8 cellular contexts compared by ENCODE assay signal in the genomic region with DNA sequence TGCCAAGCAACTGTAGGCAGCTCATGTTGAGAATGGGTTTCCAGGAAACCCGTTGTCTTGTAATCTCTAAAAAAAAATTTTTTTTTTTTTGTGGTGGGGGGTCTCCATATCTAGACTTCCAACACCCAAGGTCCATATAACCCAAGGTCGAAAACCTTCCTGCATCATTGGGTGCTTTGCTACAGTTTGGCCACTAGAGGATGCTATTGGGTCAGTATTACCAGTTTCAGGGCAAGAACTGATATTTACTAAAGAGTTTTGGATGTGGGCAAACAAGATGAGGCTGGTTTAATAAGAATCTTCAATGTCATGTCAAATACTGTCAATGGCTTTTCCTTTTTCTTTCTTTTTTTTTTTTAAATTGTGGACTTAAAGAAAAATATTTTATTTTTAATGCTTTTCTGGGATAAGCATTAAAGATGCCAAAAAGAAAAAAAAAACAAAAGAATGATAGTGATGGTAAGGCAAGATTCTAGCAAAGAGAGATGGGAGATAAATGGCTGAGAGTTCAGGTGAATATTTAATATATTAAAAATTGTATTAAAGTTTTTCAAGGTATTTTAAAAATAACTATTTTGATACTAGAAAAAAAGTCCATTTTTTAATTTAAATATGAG.
DNase-seq lines count a peak whose midpoint lies in the region; ATAC-seq, FAIRE-seq and TF ChIP-seq lines count a peak whose summit lies in the region.

No MANE protein-coding gene starts in this region.

- H4K20me1 ChIP-seq in HCT116 (ENCODE audit: insufficient read depth): no peaks in the 10 kb centered on the region
- H4K20me1 ChIP-seq in OCI-LY1 (ENCODE audit: insufficient read depth, low read length): no peaks in the 10 kb centered on the region

- H3K27ac ChIP-seq in HCT116 (ENCODE audit: low read depth, low read length) (no peak overlapping the region), OCI-LY1 (ENCODE audit: low read depth, low read length, poor library complexity, severe bottlenecking) (no peak overlapping the region), lung (ENCODE audit: low read depth in 1 of 2, low read length in 1 of 2) (no peak overlapping the region)

- H3K4me1 Mint-ChIP-seq in effector memory CD8-positive, alpha-beta T cell (ENCODE audit: low read depth in 2 of 2): no peaks in the 10 kb centered on the region

- peak; percentile 58; the same call in 1 of the 2 replicates for ATAC-seq in HCT116
- no peak for ATAC-seq in effector memory CD8-positive, alpha-beta T cell (replicated peaks)
- ATAC-seq in lung (ENCODE audit: insufficient read depth, low FRiP score): peak; percentile 75
- no peak for ATAC-seq in GM18519 (IDR thresholded peaks at IDR 0.05; ENCODE audit: low FRiP score, unreplicated experiment)

- H3K79me2 ChIP-seq in HCT116 (ENCODE audit: insufficient read depth, low read length): no peaks in the 10 kb centered on the region
- H3K79me2 ChIP-seq in OCI-LY1 (ENCODE audit: insufficient read depth, low read length): no peaks in the 10 kb centered on the region

- no TSS peak for BruUV-seq in HCT116 (replicated peaks; lab: Mats Ljungman, UMichigan)

- H3K36me3 ChIP-seq in HCT116 (ENCODE audit: control insufficient read depth in 1 of 2, insufficient read depth in 2 of 2, low read length in 2 of 2) (no peaks in the 10 kb centered on the region; a peak in 1 of 4 replicates), OCI-LY1 (ENCODE audit: insufficient read depth, low read length) (no peaks in the 10 kb centered on the region), lung (ENCODE audit: control insufficient read depth in 2 of 2, insufficient read depth in 2 of 2, low read length in 2 of 2) (no peaks in the 10 kb centered on the region)

- H3K9me3 ChIP-seq in HCT116 (ENCODE audit: control insufficient read depth in 1 of 2, insufficient read depth in 1 of 2, low read depth in 1 of 2, low read length in 2 of 2) (no peaks in the 10 kb centered on the region), OCI-LY1 (ENCODE audit: low read length) (no peaks in the 10 kb centered on the region), lung (ENCODE audit: control insufficient read depth in 2 of 2, insufficient read depth in 1 of 2, low read length in 1 of 2) (no peaks in the 10 kb centered on the region)

- H3K27me3 Mint-ChIP-seq in effector memory CD8-positive, alpha-beta T cell: peaks cover 26 to 32% of the 10 kb centered on the region in 2 donors

- intact Hi-C loops in HCT116 (cut with micrococcal nuclease): loop anchor here (1.0 kb wide), 2 partner anchors 39 to 195 kb away; no protein-coding TSS in a partner anchor
- intact Hi-C loops in lower leg skin (cut with DNase I; ENCODE audit: low total_unique reads): no loop called here

- no peaks in the 10 kb centered on the region for H3K36me3 Mint-ChIP-seq in effector memory CD8-positive, alpha-beta T cell (ENCODE audit: insufficient read depth)

- H3K4me3 ChIP-seq in HCT116 (replicated peaks in 1 of 2; ENCODE audit: low read depth in 1 of 2, low read length in 2 of 2): no peak overlapping the region
- H3K4me3 ChIP-seq in OCI-LY1 (ENCODE audit: low read depth, low read length, poor library complexity, severe bottlenecking): no peak overlapping the region
- H3K4me3 ChIP-seq in lung: no peak overlapping the region
- no peak overlapping the region for H3K4me3 ChIP-seq in lower leg skin (ENCODE audit: low read depth, poor library complexity, severe bottlenecking)

- H3K4me2 ChIP-seq in HCT116 (ENCODE audit: low read length): no peak overlapping the region
- no peak overlapping the region for H3K4me2 ChIP-seq in OCI-LY1 (ENCODE audit: low read length)

- H3K4me1 ChIP-seq in HCT116 (ENCODE audit: control insufficient read depth in 1 of 2, insufficient read depth in 2 of 2, low read length in 2 of 2) (peaks cover 3 to 9% of the 10 kb centered on the region in 2 experiments; a peak in 2 of 4 replicates), OCI-LY1 (ENCODE audit: insufficient read depth, low read length, severe bottlenecking) (no peaks in the 10 kb centered on the region), lung (ENCODE audit: control insufficient read depth in 2 of 2, insufficient read depth in 2 of 2, low read length in 2 of 2) (no peaks in the 10 kb centered on the region)

- H3K27me3 ChIP-seq in HCT116 (ENCODE audit: insufficient read depth, low read length) (no peaks in the 10 kb centered on the region), OCI-LY1 (ENCODE audit: insufficient read depth, low read length) (no peaks in the 10 kb centered on the region), lung (ENCODE audit: control insufficient read depth, insufficient read depth) (no peaks in the 10 kb centered on the region)

- TF ChIP-seq RAD21 in HCT116 (IDR thresholded peaks at IDR 0.05; ENCODE audit: low read depth): peak; percentile 85

- 4 to 10% methylated on average over 2 of the region's 2 CpGs for WGBS in lung, 2 donors
- 3 to 9% methylated on average over 2 of the region's 2 CpGs for WGBS in lower leg skin, 2 donors

- H3K4me3 Mint-ChIP-seq in effector memory CD8-positive, alpha-beta T cell: no peak overlapping the region

- H3K27ac Mint-ChIP-seq in effector memory CD8-positive, alpha-beta T cell: no peak overlapping the region

- no peak for TF ChIP-seq POLR2A in HCT116 (IDR thresholded peaks at IDR 0.05; ENCODE audit: borderline replicate concordance, extremely low read depth, insufficient read depth, insufficient read length)
- no peak for TF ChIP-seq POLR2A in lower leg skin (IDR thresholded peaks at IDR 0.05)

- CTCF ChIA-PET in HCT116 (lab: Charles Lee): interaction anchor here (0.7 to 1.8 kb wide), 5 partner anchors 12 to 200 kb away, joined by 3 to 11 read pairs (median 5); no protein-coding TSS in a partner anchor

- DNase-seq in D721Med (ENCODE audit: insufficient read length, low spot score): peak; percentile 18
- DNase-seq in HCT116 (ENCODE audit: low read depth, low spot score): peak; percentile 23
- peak in 2 of 3 experiments; percentile 6 to 7 for DNase-seq in effector memory CD8-positive, alpha-beta T cell
- no peak for DNase-seq in lung (ENCODE audit: low spot score)
- no peak for DNase-seq in lower leg skin (ENCODE audit: low spot score in 2 of 2)
- no peak for DNase-seq in NCI-H187 (lab: John Stamatoyannopoulos, UW)

- RAD21 ChIA-PET in HCT116 (lab: Charles Lee; ENCODE audit: low non-redundant PET in 1 of 2, low total read pairs in 2 of 2, uncharacterized antibody in 2 of 2, unreplicated experiment in 2 of 2): interaction anchor here in 1 of 2 experiments (0.6 to 0.7 kb wide), 2 partner anchors 89 to 200 kb away, joined by 3 to 4 read pairs; no protein-coding TSS in a partner anchor

- H2AFZ ChIP-seq in HCT116 (ENCODE audit: low read depth, low read length, poor library complexity, severe bottlenecking) (no peak overlapping the region), OCI-LY1 (ENCODE audit: low read length) (no peak overlapping the region)

- POLR2A ChIA-PET in HCT116 (lab: Charles Lee): no interaction called here

- H3K9ac ChIP-seq in HCT116 (ENCODE audit: low read length) (no peak overlapping the region), OCI-LY1 (ENCODE audit: low read length) (no peak overlapping the region)

- no peaks in the 10 kb centered on the region for H3F3A ChIP-seq in OCI-LY1 (ENCODE audit: insufficient read depth, low read length)

- no peaks in the 10 kb centered on the region for H3K9me3 Mint-ChIP-seq in effector memory CD8-positive, alpha-beta T cell

- no peak for FAIRE-seq in D721Med (lab: Jason Lieb, UNC)

- TF ChIP-seq CTCF in D721Med (IDR thresholded peaks at IDR 0.05; ENCODE audit: insufficient read depth, missing control alignments) (peak; percentile 74), HCT116 (IDR thresholded peaks at IDR 0.05 in 2 of 3, conservative IDR thresholded peaks at IDR 0.05 in 1 of 3; ENCODE audit: borderline replicate concordance in 1 of 3, insufficient read depth in 1 of 3, low read depth in 2 of 3, low read length in 2 of 3) (peak; percentile 77 to 97 (median 95)), OCI-LY1 (IDR thresholded peaks at IDR 0.05; ENCODE audit: low read length) (peak; percentile 92), lung (IDR thresholded peaks at IDR 0.05; ENCODE audit: control extremely low read depth, extremely low read depth) (peak; percentile 91), lower leg skin (IDR thresholded peaks at IDR 0.05) (peak in 1 of 3 donors; percentile 86)

- no peaks in the 10 kb centered on the region for H3K9me2 ChIP-seq in HCT116 (ENCODE audit: insufficient read depth)
- no peaks in the 10 kb centered on the region for H3K9me2 ChIP-seq in OCI-LY1 (ENCODE audit: low read depth, low read length)

TF ChIP-seq in HCT116, 20 proteins besides CTCF, POLR2A, EP300 and RAD21 (continues in another document):
- TF ChIP-seq ELF1 (IDR thresholded peaks at IDR 0.05; ENCODE audit: borderline replicate concordance, low read depth): no peak
- TF ChIP-seq, protein P1, sequence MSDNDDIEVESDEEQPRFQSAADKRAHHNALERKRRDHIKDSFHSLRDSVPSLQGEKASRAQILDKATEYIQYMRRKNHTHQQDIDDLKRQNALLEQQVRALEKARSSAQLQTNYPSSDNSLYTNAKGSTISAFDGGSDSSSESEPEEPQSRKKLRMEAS (IDR thresholded peaks at IDR 0.05): no peak
- no peak for TF ChIP-seq EGR1 (IDR thresholded peaks at IDR 0.05; ENCODE audit: low read depth)
- TF ChIP-seq, protein P2, sequence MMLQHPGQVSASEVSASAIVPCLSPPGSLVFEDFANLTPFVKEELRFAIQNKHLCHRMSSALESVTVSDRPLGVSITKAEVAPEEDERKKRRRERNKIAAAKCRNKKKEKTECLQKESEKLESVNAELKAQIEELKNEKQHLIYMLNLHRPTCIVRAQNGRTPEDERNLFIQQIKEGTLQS (IDR thresholded peaks at IDR 0.05): no peak
- TF ChIP-seq EZH2phosphoT487 (IDR thresholded peaks at IDR 0.05; ENCODE audit: borderline replicate concordance): no peak
- no peak for TF ChIP-seq POLR2AphosphoS5 (IDR thresholded peaks at IDR 0.05; ENCODE audit: low read depth, low read length)
- TF ChIP-seq JUND (IDR thresholded peaks at IDR 0.05): no peak
- TF ChIP-seq SRF (IDR thresholded peaks at IDR 0.05; ENCODE audit: low read depth): no peak
- TF ChIP-seq TCF7L2 (IDR thresholded peaks at IDR 0.05; ENCODE audit: borderline replicate concordance, extremely low read depth, insufficient read depth, insufficient read length): no peak
- no peak for TF ChIP-seq CBX3 (IDR thresholded peaks at IDR 0.05; ENCODE audit: low read depth)
- TF ChIP-seq SP1 (IDR thresholded peaks at IDR 0.05; ENCODE audit: low read depth): no peak
- TF ChIP-seq FOSL1 (IDR thresholded peaks at IDR 0.05; ENCODE audit: low read depth): no peak

Comparison
In these comparisons a context has a peak if more than half of its experiments do, and no peak if none do; other contexts are left out.
1. DNase-seq: peak in D721Med (single experiment), HCT116 (single experiment) and effector memory CD8-positive, alpha-beta T cell (2 of 3); none in lung (single experiment), lower leg skin (0 of 2) and NCI-H187 (0 of 2).
2. ATAC-seq: peak in HCT116 (single experiment) and lung (single experiment); none in effector memory CD8-positive, alpha-beta T cell (single experiment) and GM18519 (single experiment).